32 cellular contexts compared by ENCODE assay signal in genomic region chr14:85762523-85762922, GRCh38.
DNase-seq lines count a peak whose midpoint lies in the region; ATAC-seq and TF ChIP-seq lines count a peak whose summit lies in the region.
"Had no signal": no experiment of that assay in that cellular context is flagged by ENCODE, and none has a peak within 500 bp of the region (broad histone marks: within the 10 kb centered on the region; RNA-seq: fewer than 3 reads in every experiment).

No MANE protein-coding gene starts in this region.

- no peak overlapping the region for H3K27ac Mint-ChIP-seq in WTC11
- H3K27ac Mint-ChIP-seq: activated CD4-positive, alpha-beta T cell treated with anti-CD3 and anti-CD28 coated beads for 36 hours; activated CD8-positive, alpha-beta T cell treated with anti-CD3 and anti-CD28 coated beads for 36 hours; activated naive CD8-positive, alpha-beta T cell treated with anti-CD3 and anti-CD28 coated beads for 36 hours; activated T-helper 2 cell treated with anti-CD3 and anti-CD28 coated beads, Interferon-gamma antibody, Interleukin-2, Interleukin-4, amounts not matched to agents 10 μg/mL and 5 μg/mL and 100 μg/mL, durations not matched to agents 14 hours and 24 hours and 36 hours; CD8-positive, alpha-beta T cell; endodermal cell; naive thymus-derived CD8-positive, alpha-beta T cell had no signal

- no peaks in the 10 kb centered on the region for H3K36me3 ChIP-seq in WERI-Rb-1
- H3K36me3 ChIP-seq: BE2C, HAP-1, lower lobe of right lung, MG63 had no signal

- H3K4me3 ChIP-seq in WERI-Rb-1 (ENCODE audit: low read depth, low read length), result no peak overlapping the region
- H3K4me3 ChIP-seq: HAP-1, lower lobe of right lung, MG63, psoas muscle, SJCRH30 had no signal

- CTCF ChIA-PET in WTC11 (lab: Charles Lee), result no interaction called here

- H3K9me3 ChIP-seq in WERI-Rb-1 (ENCODE audit: severe bottlenecking), result no peaks in the 10 kb centered on the region
- H3K9me3 ChIP-seq: BE2C, HAP-1, lower lobe of right lung, MG63, psoas muscle, SJCRH30 had no signal

- ATAC-seq in WTC11 (no peak), HG03196 (IDR thresholded peaks at IDR 0.05; ENCODE audit: unreplicated experiment) (no peak)
- ATAC-seq: activated CD4-positive, alpha-beta T cell treated with anti-CD3 and anti-CD28 coated beads for 36 hours; activated CD8-positive, alpha-beta T cell treated with anti-CD3 and anti-CD28 coated beads for 36 hours; CD8-positive, alpha-beta T cell; lower lobe of right lung; naive thymus-derived CD8-positive, alpha-beta T cell; psoas muscle had no signal

- no peaks in the 10 kb centered on the region for H3K36me3 Mint-ChIP-seq in WTC11
- H3K36me3 Mint-ChIP-seq: activated naive CD8-positive, alpha-beta T cell treated with anti-CD3 and anti-CD28 coated beads for 36 hours; CD8-positive, alpha-beta T cell; naive thymus-derived CD8-positive, alpha-beta T cell had no signal

- POLR2A ChIA-PET in WTC11 (lab: Charles Lee), result no interaction called here

- no peak overlapping the region for H3K4me3 Mint-ChIP-seq in WTC11
- H3K4me3 Mint-ChIP-seq: activated CD4-positive, alpha-beta T cell treated with anti-CD3 and anti-CD28 coated beads for 36 hours; activated CD8-positive, alpha-beta T cell treated with anti-CD3 and anti-CD28 coated beads for 36 hours; activated naive CD8-positive, alpha-beta T cell treated with anti-CD3 and anti-CD28 coated beads for 36 hours; CD8-positive, alpha-beta T cell; endodermal cell; naive thymus-derived CD8-positive, alpha-beta T cell had no signal

- peak; percentile 2 for DNase-seq in ELF-1 (ENCODE audit: low read depth, low spot score)
- peak; percentile 44 for DNase-seq in NCI-H2107 (lab: John Stamatoyannopoulos, UW)
- no peak for DNase-seq in WTC11 (ENCODE audit: low spot score)
- peak; percentile 6 for DNase-seq in hippocampal formation (lab: John Stamatoyannopoulos, UW)
- no peak for DNase-seq in WERI-Rb-1
- no peak for DNase-seq in GOT3 (lab: John Stamatoyannopoulos, UW)
- DNase-seq in NK-92 treated with Interleukin-12 subunit alpha and Interleukin-12 subunit beta, amount 100 ng/mL, for 24 hours (lab: John Stamatoyannopoulos, UW), result no peak
- DNase-seq: activated CD4-positive, alpha-beta T cell treated with anti-CD3 and anti-CD28 coated beads for 36 hours; activated CD8-positive, alpha-beta T cell treated with anti-CD3 and anti-CD28 coated beads for 36 hours; activated naive CD8-positive, alpha-beta T cell treated with anti-CD3 and anti-CD28 coated beads for 36 hours; aorta; BE2C; CD8-positive, alpha-beta T cell; cortex of kidney; DMS 273 treated with DMSO at 0.1 percent for 48 hours; endodermal cell; lower lobe of right lung; MG63; naive thymus-derived CD8-positive, alpha-beta T cell; NCI-H1436; NCI-H774; occipital lobe; psoas muscle; SJCRH30; stimulated activated CD4-positive, alpha-beta T cell treated with anti-CD3 and anti-CD28 coated beads, Interleukin-15, amount 100 ng/mL, for 24 hours; stimulated activated CD4-positive, alpha-beta T cell treated with anti-CD3 and anti-CD28 coated beads, Interleukin-4, amount 100 ng/mL, for 4 hours; SW 1271; trophoblast cell had no signal

- H3K27me3 Mint-ChIP-seq in WTC11 (ENCODE audit: low read depth), result peaks cover 3% of the 10 kb centered on the region; the same call in 1 of the 2 replicates
- H3K27me3 Mint-ChIP-seq: activated CD4-positive, alpha-beta T cell treated with anti-CD3 and anti-CD28 coated beads for 36 hours; activated naive CD8-positive, alpha-beta T cell treated with anti-CD3 and anti-CD28 coated beads for 36 hours had no signal

- H3K4me1 Mint-ChIP-seq in WTC11, result peaks cover 25% of the 10 kb centered on the region
- H3K4me1 Mint-ChIP-seq: activated CD4-positive, alpha-beta T cell treated with anti-CD3 and anti-CD28 coated beads for 36 hours; activated naive CD8-positive, alpha-beta T cell treated with anti-CD3 and anti-CD28 coated beads for 36 hours; naive thymus-derived CD8-positive, alpha-beta T cell had no signal

- TF ChIP-seq CTCF in WTC11 (IDR thresholded peaks at IDR 0.05) (no peak), WERI-Rb-1 (IDR thresholded peaks at IDR 0.05; ENCODE audit: low read depth, low read length) (no peak)

- 0 out of 2 replicates have a peak, but pooled peaks cover under 1% of the 10 kb centered on the region for H3K9me3 Mint-ChIP-seq in WTC11
- H3K9me3 Mint-ChIP-seq: activated CD8-positive, alpha-beta T cell treated with anti-CD3 and anti-CD28 coated beads for 36 hours; activated naive CD8-positive, alpha-beta T cell treated with anti-CD3 and anti-CD28 coated beads for 36 hours; CD8-positive, alpha-beta T cell; endodermal cell had no signal

- no peak overlapping the region for H3K27ac ChIP-seq in WERI-Rb-1
- H3K27ac ChIP-seq: KMS-11, lower lobe of right lung, psoas muscle, SJCRH30 had no signal

- no peaks in the 10 kb centered on the region for H3K27me3 ChIP-seq in WERI-Rb-1 (ENCODE audit: insufficient read depth, low read depth, severe bottlenecking)
- H3K27me3 ChIP-seq: BE2C, MG63, SJCRH30 had no signal

TF ChIP-seq in WTC11, 78 proteins besides CTCF, POLR2A, EP300 and RAD21:
- TF ChIP-seq, protein P1, sequence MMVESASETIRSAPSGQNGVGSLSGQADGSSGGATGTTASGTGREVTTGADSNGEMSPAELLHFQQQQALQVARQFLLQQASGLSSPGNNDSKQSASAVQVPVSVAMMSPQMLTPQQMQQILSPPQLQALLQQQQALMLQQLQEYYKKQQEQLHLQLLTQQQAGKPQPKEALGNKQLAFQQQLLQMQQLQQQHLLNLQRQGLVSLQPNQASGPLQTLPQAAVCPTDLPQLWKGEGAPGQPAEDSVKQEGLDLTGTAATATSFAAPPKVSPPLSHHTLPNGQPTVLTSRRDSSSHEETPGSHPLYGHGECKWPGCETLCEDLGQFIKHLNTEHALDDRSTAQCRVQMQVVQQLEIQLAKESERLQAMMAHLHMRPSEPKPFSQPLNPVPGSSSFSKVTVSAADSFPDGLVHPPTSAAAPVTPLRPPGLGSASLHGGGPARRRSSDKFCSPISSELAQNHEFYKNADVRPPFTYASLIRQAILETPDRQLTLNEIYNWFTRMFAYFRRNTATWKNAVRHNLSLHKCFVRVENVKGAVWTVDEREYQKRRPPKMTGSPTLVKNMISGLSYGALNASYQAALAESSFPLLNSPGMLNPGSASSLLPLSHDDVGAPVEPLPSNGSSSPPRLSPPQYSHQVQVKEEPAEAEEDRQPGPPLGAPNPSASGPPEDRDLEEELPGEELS (CRISPR knock-in tag; IDR thresholded peaks at IDR 0.05), result peak; percentile 42; the same call in 1 of the 2 replicates
- TF ChIP-seq, protein P2, sequence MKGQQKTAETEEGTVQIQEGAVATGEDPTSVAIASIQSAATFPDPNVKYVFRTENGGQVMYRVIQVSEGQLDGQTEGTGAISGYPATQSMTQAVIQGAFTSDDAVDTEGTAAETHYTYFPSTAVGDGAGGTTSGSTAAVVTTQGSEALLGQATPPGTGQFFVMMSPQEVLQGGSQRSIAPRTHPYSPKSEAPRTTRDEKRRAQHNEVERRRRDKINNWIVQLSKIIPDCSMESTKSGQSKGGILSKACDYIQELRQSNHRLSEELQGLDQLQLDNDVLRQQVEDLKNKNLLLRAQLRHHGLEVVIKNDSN (CRISPR knock-in tag; IDR thresholded peaks at IDR 0.05), result no peak
TF ChIP-seq in WTC11: peak in this region for 1.

Comparison
In these comparisons a context has a peak if more than half of its experiments do, and no peak if none do; other contexts are left out.
1. DNase-seq: peak in ELF-1 (single experiment), NCI-H2107 (single experiment) and hippocampal formation (2 of 2); none in WTC11 (single experiment), WERI-Rb-1 (single experiment), GOT3 (single experiment) and NK-92 treated with Interleukin-12 subunit alpha and Interleukin-12 subunit beta, amount 100 ng/mL, for 24 hours (single experiment).